In the genomic region with DNA sequence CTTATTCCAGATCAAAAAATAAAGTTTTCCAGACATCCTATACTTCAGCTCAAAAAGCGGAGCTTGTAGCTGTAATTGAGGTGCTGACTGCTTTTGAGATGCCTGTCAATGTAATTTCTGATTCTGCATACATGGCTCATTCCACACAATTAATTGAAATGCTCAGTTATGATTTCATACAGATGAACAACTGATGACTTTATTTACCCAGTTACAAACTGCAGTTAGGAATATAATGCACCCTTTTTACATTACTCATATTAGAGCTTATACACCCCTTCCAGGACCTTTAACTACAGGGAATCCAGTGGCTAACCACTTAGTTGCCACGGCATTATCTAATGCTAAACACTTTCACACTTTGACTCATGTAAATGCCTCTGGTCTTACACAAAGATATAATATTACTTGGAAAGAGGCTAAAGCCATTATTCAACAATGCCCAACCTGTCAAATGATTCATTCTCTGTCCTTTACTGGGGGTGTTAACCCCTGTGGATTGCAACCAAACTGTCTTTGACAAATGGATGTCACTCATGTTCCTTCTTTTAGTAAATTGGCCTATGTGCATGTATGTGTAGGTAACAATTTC, we compare ENCODE assay signal across 26 cellular contexts.
A peak's percentile ranks its signal among the peaks of the same experiment; 100 is the strongest.
DNase-seq lines count a peak whose midpoint lies in the region; ATAC-seq and TF ChIP-seq lines count a peak whose summit lies in the region.
"Had no signal": no experiment of that assay in that cellular context is flagged by ENCODE, and none has a peak within 500 bp of the region (broad histone marks: within the 10 kb centered on the region; RNA-seq: fewer than 3 reads in every experiment).

No MANE protein-coding gene starts in this region.

- TF ChIP-seq CTCF in PC-3 (conservative IDR thresholded peaks at IDR 0.05; ENCODE audit: low read depth, low read length) (no peak), epithelial cell of esophagus (IDR thresholded peaks at IDR 0.05; ENCODE audit: insufficient read depth, low read depth, low read length, missing control alignments) (no peak)

- H3F3A ChIP-seq in PC-3 (ENCODE audit: low read length, unreplicated experiment): no peaks in the 10 kb centered on the region

- H3K36me3 ChIP-seq in PC-3 (ENCODE audit: low read depth, low read length): peaks cover 29% of the 10 kb centered on the region; the same call in 1 of the 2 replicates
- H3K36me3 ChIP-seq: ovary had no signal

- intact Hi-C loops in PC-3 (cut with micrococcal nuclease): no loop called here

- no peak overlapping the region for H3K9ac ChIP-seq in PC-3 (ENCODE audit: low read length)

- no peak overlapping the region for H2AFZ ChIP-seq in PC-3 (ENCODE audit: low read length)

- DNase-seq in GM03348 (ENCODE audit: low spot score) (peak; percentile 13), PC-3 (peak; percentile 4), epithelial cell of esophagus (ENCODE audit: low read depth) (peak; percentile 2), iPS-NIHi11 (ENCODE audit: low spot score) (no peak)
- DNase-seq in stimulated activated effector memory CD8-positive, alpha-beta T cell treated with anti-CD3 and anti-CD28 coated beads, Interleukin-12 subunit alpha, Interleukin-12 subunit beta, amount 100 ng/mL, for 72 hours (ENCODE audit: low spot score in 2 of 2): no peak
- DNase-seq: activated CD4-positive, alpha-beta T cell treated with anti-CD3 and anti-CD28 coated beads for 4 hours; activated gamma-delta T cell; activated T-cell treated with anti-CD3 and anti-CD28 coated beads, Interleukin-2, amount 50 U/mL, for 24 hours; DND-41; foreskin fibroblast; GOT3; left colon; MG63; NCI-H1105 treated with DMSO at 0.1 percent for 48 hours; NCI-H2029 treated with DMSO at 0.1 percent for 48 hours; ovary; stimulated activated CD4-positive, alpha-beta T cell treated with anti-CD3 and anti-CD28 coated beads, Interleukin-2, amount 100 ng/mL, for 24 hours; substantia nigra had no signal

- H4K20me1 ChIP-seq in PC-3 (ENCODE audit: low read length): no peaks in the 10 kb centered on the region

- no TSS peak for BruUV-seq in PC-3 (replicated peaks; lab: Mats Ljungman, UMichigan)

- H3K4me1 Mint-ChIP-seq in stimulated activated effector memory CD8-positive, alpha-beta T cell treated with anti-CD3 and anti-CD28 coated beads, Interleukin-12 subunit alpha, Interleukin-12 subunit beta, amount 100 ng/mL, for 72 hours: no peaks in the 10 kb centered on the region
- H3K4me1 Mint-ChIP-seq: brain, CD14-positive monocyte, IgD-negative memory B cell had no signal

- no peak overlapping the region for H3K27ac ChIP-seq in PC-3 (ENCODE audit: low read length)
- H3K27ac ChIP-seq: ovary, VCaP had no signal

- H3K9me2 ChIP-seq in PC-3 (replicated peaks; ENCODE audit: low read length): no peaks in the 10 kb centered on the region

- CTCF ChIA-PET in PC-3 (lab: Charles Lee): no interaction called here

- no peaks in the 10 kb centered on the region for H3K27me3 ChIP-seq in PC-3 (ENCODE audit: low read length)
- H3K27me3 ChIP-seq: MG63, ovary had no signal

- ATAC-seq in PC-3: no peak
- ATAC-seq in stimulated activated effector memory CD8-positive, alpha-beta T cell treated with anti-CD3 and anti-CD28 coated beads, Interleukin-12 subunit alpha, Interleukin-12 subunit beta, amount 100 ng/mL, for 72 hours: peak; percentile 48
- no peak for ATAC-seq in GM18909 (IDR thresholded peaks at IDR 0.05; ENCODE audit: poor library complexity, unreplicated experiment)
- no peak for ATAC-seq in GM19397 (IDR thresholded peaks at IDR 0.05; ENCODE audit: unreplicated experiment)
- ATAC-seq: left colon had no signal

- H3K4me2 ChIP-seq in PC-3 (ENCODE audit: low read length): no peak overlapping the region
- H3K4me2 ChIP-seq: smooth muscle cell had no signal

- H3K4me3 Mint-ChIP-seq in stimulated activated effector memory CD8-positive, alpha-beta T cell treated with anti-CD3 and anti-CD28 coated beads, Interleukin-12 subunit alpha, Interleukin-12 subunit beta, amount 100 ng/mL, for 72 hours: no peak overlapping the region
- H3K4me3 Mint-ChIP-seq: activated T-cell treated with anti-CD3 and anti-CD28 coated beads, Interleukin-2, amount 50 U/mL, for 24 hours; brain; CD14-positive monocyte; IgD-negative memory B cell; T-helper 2 cell treated with Interferon-gamma antibody and Interleukin-4, amounts not matched to agents 5 μg/mL and 100 μg/mL, for 36 hours had no signal

- H3K36me3 Mint-ChIP-seq in stimulated activated effector memory CD8-positive, alpha-beta T cell treated with anti-CD3 and anti-CD28 coated beads, Interleukin-12 subunit alpha, Interleukin-12 subunit beta, amount 100 ng/mL, for 72 hours: no peaks in the 10 kb centered on the region
- H3K36me3 Mint-ChIP-seq: brain, CD14-positive monocyte, IgD-negative memory B cell had no signal

- H3K4me1 ChIP-seq in PC-3 (ENCODE audit: insufficient read depth, low read length): no peaks in the 10 kb centered on the region

- no peaks in the 10 kb centered on the region for H3K79me2 ChIP-seq in PC-3 (ENCODE audit: low read length)

- H3K4me3 ChIP-seq in PC-3 (ENCODE audit: low read length): no peak overlapping the region
- H3K4me3 ChIP-seq in epithelial cell of esophagus (ENCODE audit: low read length): no peak overlapping the region
- H3K4me3 ChIP-seq: MG63, ovary, smooth muscle cell had no signal

- H3K9me3 Mint-ChIP-seq in stimulated activated effector memory CD8-positive, alpha-beta T cell treated with anti-CD3 and anti-CD28 coated beads, Interleukin-12 subunit alpha, Interleukin-12 subunit beta, amount 100 ng/mL, for 72 hours: peaks cover 2% of the 10 kb centered on the region

- no peaks in the 10 kb centered on the region for H3K9me3 ChIP-seq in PC-3 (ENCODE audit: low read length)
- H3K9me3 ChIP-seq: MG63, ovary had no signal

- POLR2A ChIA-PET in PC-3 (lab: Charles Lee; ENCODE audit: unreplicated experiment): no interaction called here

- no peak overlapping the region for H3K27ac Mint-ChIP-seq in stimulated activated effector memory CD8-positive, alpha-beta T cell treated with anti-CD3 and anti-CD28 coated beads, Interleukin-12 subunit alpha, Interleukin-12 subunit beta, amount 100 ng/mL, for 72 hours
- H3K27ac Mint-ChIP-seq: activated T-cell treated with anti-CD3 and anti-CD28 coated beads, Interleukin-2, amount 50 U/mL, for 24 hours; brain; CD14-positive monocyte; IgD-negative memory B cell; T-helper 2 cell treated with Interferon-gamma antibody and Interleukin-4, amounts not matched to agents 5 μg/mL and 100 μg/mL, for 36 hours had no signal

Comparison
In these comparisons a context has a peak if more than half of its experiments do, and no peak if none do; other contexts are left out.
1. DNase-seq: peak in GM03348 (single experiment), PC-3 (single experiment) and epithelial cell of esophagus (single experiment); none in stimulated activated effector memory CD8-positive, alpha-beta T cell treated with anti-CD3 and anti-CD28 coated beads, Interleukin-12 subunit alpha, Interleukin-12 subunit beta, amount 100 ng/mL, for 72 hours (0 of 2) and iPS-NIHi11 (single experiment).